ENCODE assay signal across 8 cellular contexts in the genomic region with DNA sequence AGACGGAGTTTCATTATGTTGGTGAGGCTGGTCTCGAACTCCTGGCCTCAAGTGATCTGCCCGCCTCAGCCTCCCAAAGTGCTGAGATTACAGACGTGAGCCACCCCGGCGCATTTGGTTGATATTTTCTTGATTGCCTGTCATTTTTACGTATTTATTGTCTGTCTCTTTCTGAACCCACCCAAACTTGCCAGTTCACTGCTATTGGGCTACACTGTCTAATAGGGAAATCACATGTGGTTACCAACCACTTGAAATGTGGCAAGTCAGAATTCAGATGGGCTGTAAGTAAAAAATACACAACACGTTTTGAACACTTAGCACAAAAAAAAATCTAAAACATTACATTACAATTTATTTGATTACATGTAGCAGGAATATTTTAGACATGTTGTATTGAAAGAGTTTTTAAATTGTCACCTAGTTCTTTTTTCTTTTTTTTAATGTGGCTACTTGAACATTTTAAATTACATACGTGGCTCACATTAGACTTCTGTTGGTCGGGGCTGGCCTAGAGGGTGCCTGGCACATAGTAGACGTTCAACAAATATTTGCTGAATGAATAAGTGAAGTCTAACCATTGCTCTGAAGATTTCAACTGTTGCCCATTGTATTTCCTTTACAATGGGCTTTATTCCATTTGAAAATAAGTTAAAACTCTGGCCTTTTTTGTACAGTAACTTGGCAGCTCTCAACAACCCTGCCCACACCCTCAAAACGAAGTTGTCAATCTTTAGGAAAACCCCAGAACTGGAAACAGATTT. TPM values are rescaled to one million over a fixed set of nuclear protein-coding genes. Genes with fewer than 3 reads are reported as not detected.
DNase-seq lines count a peak whose midpoint lies in the region; ATAC-seq and TF ChIP-seq lines count a peak whose summit lies in the region.

No MANE protein-coding gene starts in this region.

- no peak overlapping the region for H2AFZ ChIP-seq in GM23338

- H3K27me3 ChIP-seq in GM23338 (ENCODE audit: insufficient read depth): no peaks in the 10 kb centered on the region

- peak overlapping the region; percentile 77 for H3K4me3 ChIP-seq in GM23338
- peak overlapping the region; percentile 72 for H3K4me3 ChIP-seq in fibroblast of the aortic adventitia (ENCODE audit: low read depth, low read length)
- H3K4me3 ChIP-seq in skeletal muscle cell (ENCODE audit: low read depth, low read length): peak overlapping the region; percentile 82

- ATAC-seq in GM23338 (no peak), activated B cell treated with CpG ODN at 0.5 μM for 24 hours (ENCODE audit: low read depth) (no peak), GM19467 (IDR thresholded peaks at IDR 0.05; ENCODE audit: unreplicated experiment) (no peak)

- no peak for DNase-seq in GM23338 (ENCODE audit: low spot score)
- no peak for DNase-seq in activated B cell treated with CpG ODN at 0.5 μM for 24 hours
- peak; percentile 78 for DNase-seq in fibroblast of the aortic adventitia (ENCODE audit: low read depth)
- no peak for DNase-seq in skeletal muscle cell (ENCODE audit: low read depth)
- no peak for DNase-seq in CD1c-positive myeloid dendritic cell (ENCODE audit: extremely low spot score)
- DNase-seq in NCI-H1417 (lab: John Stamatoyannopoulos, UW): no peak
- no peak for DNase-seq in activated effector memory CD4-positive, alpha-beta T cell treated with anti-CD3 and anti-CD28 coated beads, Interleukin-2, amount 50 U/mL, for 16 hours

- H3K9me3 Mint-ChIP-seq in GM23338 (peaks cover 4% of the 10 kb centered on the region; the same call in 1 of the 3 replicates), activated B cell treated with CpG ODN at 0.5 μM for 24 hours (no peaks in the 10 kb centered on the region)

- peak overlapping the region; percentile 51; the same call in 1 of the 2 replicates for H3K27ac Mint-ChIP-seq in GM23338
- H3K27ac Mint-ChIP-seq in activated B cell treated with CpG ODN at 0.5 μM for 24 hours: peak overlapping the region; percentile 85

- peaks cover 25% of the 10 kb centered on the region for H3K4me1 ChIP-seq in GM23338 (ENCODE audit: insufficient read depth)

- peaks cover 14% of the 10 kb centered on the region for H3K36me3 Mint-ChIP-seq in GM23338 (ENCODE audit: low read depth)
- peaks cover 2% of the 10 kb centered on the region for H3K36me3 Mint-ChIP-seq in activated B cell treated with CpG ODN at 0.5 μM for 24 hours (ENCODE audit: low read depth)

- no peaks in the 10 kb centered on the region for H3K36me3 ChIP-seq in GM23338 (ENCODE audit: insufficient read depth)

- intact Hi-C loops in activated B cell treated with CpG ODN at 0.5 μM for 24 hours (cut with micrococcal nuclease): no loop called here

- peaks cover 12% of the 10 kb centered on the region; the same call in 1 of the 2 replicates for H4K20me1 ChIP-seq in GM23338 (replicated peaks; ENCODE audit: insufficient read depth)

- H3K9me2 ChIP-seq in GM23338 (ENCODE audit: insufficient read depth): no peaks in the 10 kb centered on the region

- H3K27me3 Mint-ChIP-seq in GM23338 (ENCODE audit: insufficient read depth, low read depth, poor library complexity) (peaks cover 26% of the 10 kb centered on the region), activated B cell treated with CpG ODN at 0.5 μM for 24 hours (no peaks in the 10 kb centered on the region)

- no peak overlapping the region; the same call in 1 of the 2 replicates for H3K27ac ChIP-seq in GM23338 (ENCODE audit: low read depth)

- CTCF ChIA-PET in activated B cell treated with CpG ODN at 0.5 μM for 24 hours (lab: Charles Lee): no interaction called here

- POLR2A ChIA-PET in activated B cell treated with CpG ODN at 0.5 μM for 24 hours (lab: Charles Lee): interaction anchor here (2.0 kb wide), 1 partner anchor 43 kb away, joined by 6 read pairs; a partner anchor contains a TSS

- TF ChIP-seq CTCF in GM23338 (conservative IDR thresholded peaks at IDR 0.05; ENCODE audit: low read depth in 2 of 2) (no peak), activated B cell treated with CpG ODN at 0.5 μM for 24 hours (IDR thresholded peaks at IDR 0.05) (no peak), fibroblast of the aortic adventitia (IDR thresholded peaks at IDR 0.05; ENCODE audit: insufficient read depth, low read length) (no peak)

- peak overlapping the region; percentile 97 for H3K4me2 ChIP-seq in GM23338

- peaks cover 37% of the 10 kb centered on the region for H3K4me1 Mint-ChIP-seq in GM23338
- H3K4me1 Mint-ChIP-seq in activated B cell treated with CpG ODN at 0.5 μM for 24 hours: peaks cover 38% of the 10 kb centered on the region

- H3K79me2 ChIP-seq in GM23338 (replicated peaks; ENCODE audit: insufficient read depth): peaks cover 51% of the 10 kb centered on the region

- peaks cover 26% of the 10 kb centered on the region for H3F3A ChIP-seq in GM23338 (replicated peaks; ENCODE audit: low read depth)

- H3K4me3 Mint-ChIP-seq in GM23338 (peak overlapping the region; percentile 80), activated B cell treated with CpG ODN at 0.5 μM for 24 hours (peak overlapping the region; percentile 84)

TF ChIP-seq in GM23338, 12 proteins besides CTCF, POLR2A, EP300 and RAD21:
- TF ChIP-seq ZNF331 (CRISPR knock-in tag; IDR thresholded peaks at IDR 0.05; ENCODE audit: low read depth) (no peak), ZNF114 (CRISPR knock-in tag; IDR thresholded peaks at IDR 0.05) (no peak)
- TF ChIP-seq, protein P1, sequence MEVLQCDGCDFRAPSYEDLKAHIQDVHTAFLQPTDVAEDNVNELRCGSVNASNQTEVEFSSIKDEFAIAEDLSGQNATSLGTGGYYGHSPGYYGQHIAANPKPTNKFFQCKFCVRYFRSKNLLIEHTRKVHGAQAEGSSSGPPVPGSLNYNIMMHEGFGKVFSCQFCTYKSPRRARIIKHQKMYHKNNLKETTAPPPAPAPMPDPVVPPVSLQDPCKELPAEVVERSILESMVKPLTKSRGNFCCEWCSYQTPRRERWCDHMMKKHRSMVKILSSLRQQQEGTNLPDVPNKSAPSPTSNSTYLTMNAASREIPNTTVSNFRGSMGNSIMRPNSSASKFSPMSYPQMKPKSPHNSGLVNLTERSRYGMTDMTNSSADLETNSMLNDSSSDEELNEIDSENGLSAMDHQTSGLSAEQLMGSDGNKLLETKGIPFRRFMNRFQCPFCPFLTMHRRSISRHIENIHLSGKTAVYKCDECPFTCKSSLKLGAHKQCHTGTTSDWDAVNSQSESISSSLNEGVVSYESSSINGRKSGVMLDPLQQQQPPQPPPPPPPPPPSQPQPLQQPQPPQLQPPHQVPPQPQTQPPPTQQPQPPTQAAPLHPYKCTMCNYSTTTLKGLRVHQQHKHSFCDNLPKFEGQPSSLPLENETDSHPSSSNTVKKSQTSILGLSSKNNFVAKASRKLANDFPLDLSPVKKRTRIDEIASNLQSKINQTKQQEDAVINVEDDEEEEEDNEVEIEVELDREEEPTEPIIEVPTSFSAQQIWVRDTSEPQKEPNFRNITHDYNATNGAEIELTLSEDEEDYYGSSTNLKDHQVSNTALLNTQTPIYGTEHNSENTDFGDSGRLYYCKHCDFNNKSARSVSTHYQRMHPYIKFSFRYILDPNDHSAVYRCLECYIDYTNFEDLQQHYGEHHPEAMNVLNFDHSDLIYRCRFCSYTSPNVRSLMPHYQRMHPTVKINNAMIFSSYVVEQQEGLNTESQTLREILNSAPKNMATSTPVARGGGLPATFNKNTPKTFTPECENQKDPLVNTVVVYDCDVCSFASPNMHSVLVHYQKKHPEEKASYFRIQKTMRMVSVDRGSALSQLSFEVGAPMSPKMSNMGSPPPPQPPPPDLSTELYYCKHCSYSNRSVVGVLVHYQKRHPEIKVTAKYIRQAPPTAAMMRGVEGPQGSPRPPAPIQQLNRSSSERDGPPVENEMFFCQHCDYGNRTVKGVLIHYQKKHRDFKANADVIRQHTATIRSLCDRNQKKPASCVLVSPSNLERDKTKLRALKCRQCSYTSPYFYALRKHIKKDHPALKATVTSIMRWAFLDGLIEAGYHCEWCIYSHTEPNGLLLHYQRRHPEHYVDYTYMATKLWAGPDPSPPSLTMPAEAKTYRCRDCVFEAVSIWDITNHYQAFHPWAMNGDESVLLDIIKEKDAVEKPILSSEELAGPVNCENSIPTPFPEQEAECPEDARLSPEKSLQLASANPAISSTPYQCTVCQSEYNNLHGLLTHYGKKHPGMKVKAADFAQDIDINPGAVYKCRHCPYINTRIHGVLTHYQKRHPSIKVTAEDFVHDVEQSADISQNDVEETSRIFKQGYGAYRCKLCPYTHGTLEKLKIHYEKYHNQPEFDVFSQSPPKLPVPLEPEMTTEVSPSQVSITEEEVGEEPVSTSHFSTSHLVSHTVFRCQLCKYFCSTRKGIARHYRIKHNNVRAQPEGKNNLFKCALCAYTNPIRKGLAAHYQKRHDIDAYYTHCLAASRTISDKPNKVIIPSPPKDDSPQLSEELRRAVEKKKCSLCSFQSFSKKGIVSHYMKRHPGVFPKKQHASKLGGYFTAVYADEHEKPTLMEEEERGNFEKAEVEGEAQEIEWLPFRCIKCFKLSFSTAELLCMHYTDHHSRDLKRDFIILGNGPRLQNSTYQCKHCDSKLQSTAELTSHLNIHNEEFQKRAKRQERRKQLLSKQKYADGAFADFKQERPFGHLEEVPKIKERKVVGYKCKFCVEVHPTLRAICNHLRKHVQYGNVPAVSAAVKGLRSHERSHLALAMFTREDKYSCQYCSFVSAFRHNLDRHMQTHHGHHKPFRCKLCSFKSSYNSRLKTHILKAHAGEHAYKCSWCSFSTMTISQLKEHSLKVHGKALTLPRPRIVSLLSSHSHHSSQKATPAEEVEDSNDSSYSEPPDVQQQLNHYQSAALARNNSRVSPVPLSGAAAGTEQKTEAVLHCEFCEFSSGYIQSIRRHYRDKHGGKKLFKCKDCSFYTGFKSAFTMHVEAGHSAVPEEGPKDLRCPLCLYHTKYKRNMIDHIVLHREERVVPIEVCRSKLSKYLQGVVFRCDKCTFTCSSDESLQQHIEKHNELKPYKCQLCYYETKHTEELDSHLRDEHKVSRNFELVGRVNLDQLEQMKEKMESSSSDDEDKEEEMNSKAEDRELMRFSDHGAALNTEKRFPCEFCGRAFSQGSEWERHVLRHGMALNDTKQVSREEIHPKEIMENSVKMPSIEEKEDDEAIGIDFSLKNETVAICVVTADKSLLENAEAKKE (CRISPR knock-in tag; IDR thresholded peaks at IDR 0.05): no peak

RNA-seq across cellular contexts. Expression of a gene that starts 1.9 kb away (rescaled TPM):
- 53.2 and 60.8 TPM in 2 replicates for total RNA-seq in GM23338 (2014; rRNA removed; shearing (Covaris generic))
- 36.6 and 38.8 TPM in 2 replicates for polyA plus RNA-seq in GM23338 (2016; fragmentation: Nextera tagmentation; extraction: Ambion mirVana)
- total RNA-seq in activated B cell treated with CpG ODN at 0.5 μM for 24 hours (28.4 and 29.2 TPM in 2 replicates), fibroblast of the aortic adventitia (ENCODE audit: low replicate concordance) (32.9 and 117 TPM in 2 replicates)

RNA-seq across cellular contexts. Expression of a gene that starts 42.6 kb away (rescaled TPM):
- 53.2 and 56.4 TPM in 2 replicates for total RNA-seq in GM23338 (2014; rRNA removed; shearing (Covaris generic))
- 35.0 and 35.1 TPM in 2 replicates for polyA plus RNA-seq in GM23338 (2016; fragmentation: Nextera tagmentation; extraction: Ambion mirVana)
- total RNA-seq in activated B cell treated with CpG ODN at 0.5 μM for 24 hours (17.5 and 20.1 TPM in 2 replicates), fibroblast of the aortic adventitia (ENCODE audit: low replicate concordance) (3.7 and 26.2 TPM in 2 replicates)

RNA-seq across cellular contexts. Expression of a gene that starts 44.7 kb away (rescaled TPM):
- 87.5 and 98.5 TPM in 2 replicates for total RNA-seq in GM23338 (2014; rRNA removed; shearing (Covaris generic))
- 48.1 and 52.1 TPM in 2 replicates for polyA plus RNA-seq in GM23338 (2016; fragmentation: Nextera tagmentation; extraction: Ambion mirVana)
- total RNA-seq in activated B cell treated with CpG ODN at 0.5 μM for 24 hours (1.6 and 2.4 TPM in 2 replicates), fibroblast of the aortic adventitia (ENCODE audit: low replicate concordance) (11.1 and 24.5 TPM in 2 replicates)
